9 cellular contexts compared by ENCODE assay signal in the genomic region with DNA sequence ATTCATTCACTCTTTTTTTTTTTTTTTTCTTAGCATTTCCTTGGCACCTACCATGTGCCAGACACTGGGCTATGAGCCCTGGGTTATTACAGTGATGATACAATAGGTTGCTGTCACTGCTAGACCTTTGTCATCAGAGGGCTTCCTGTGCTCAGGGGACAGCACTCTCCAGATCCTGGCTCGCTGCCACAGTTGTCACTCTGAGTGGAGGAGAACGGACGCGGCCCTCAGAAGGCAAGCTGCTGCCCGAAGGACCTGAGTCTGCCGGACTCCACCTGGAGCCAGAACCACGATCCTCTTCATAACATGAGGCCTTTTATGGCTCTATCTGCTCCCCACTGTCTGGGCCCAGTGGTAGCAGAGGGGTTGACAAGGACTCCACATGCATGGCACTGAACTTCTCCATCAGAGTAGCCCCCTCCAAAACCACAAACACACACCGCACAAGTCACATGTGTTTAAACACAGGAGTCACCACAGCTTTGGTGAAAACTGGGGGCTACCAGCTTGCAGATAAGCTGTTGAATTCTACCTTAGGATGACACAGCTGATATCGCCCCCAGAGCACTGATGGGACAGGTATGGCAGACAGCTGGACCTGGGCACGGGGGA.
DNase-seq lines count a peak whose midpoint lies in the region; ATAC-seq and TF ChIP-seq lines count a peak whose summit lies in the region.
"Had no signal": no experiment of that assay in that cellular context is flagged by ENCODE, and none has a peak within 500 bp of the region (broad histone marks: within the 10 kb centered on the region; RNA-seq: fewer than 3 reads in every experiment).

No MANE protein-coding gene starts in this region.

- H3K36me3 Mint-ChIP-seq in activated CD4-positive, alpha-beta memory T cell treated with anti-CD3 and anti-CD28 coated beads for 36 hours = no peaks in the 10 kb centered on the region

- H3K4me1 Mint-ChIP-seq in activated CD4-positive, alpha-beta memory T cell treated with anti-CD3 and anti-CD28 coated beads for 36 hours (ENCODE audit: low read depth) = peaks cover 79% of the 10 kb centered on the region

- no peaks in the 10 kb centered on the region for H3K36me3 ChIP-seq in gastroesophageal sphincter

- CTCF ChIA-PET in activated CD4-positive, alpha-beta memory T cell treated with anti-CD3 and anti-CD28 coated beads for 36 hours (lab: Charles Lee) = interaction anchor here (1.0 to 3.7 kb wide), 4 partner anchors 13 to 84 kb away, joined by 3 to 22 read pairs (median 6); no protein-coding TSS in a partner anchor

- H3K27ac ChIP-seq in gastroesophageal sphincter = peak overlapping the region in 1 of 4 donors; percentile 16
- H3K27ac ChIP-seq: A549 had no signal

- intact Hi-C loops in activated CD4-positive, alpha-beta memory T cell treated with anti-CD3 and anti-CD28 coated beads for 36 hours (cut with micrococcal nuclease) = loop anchor here (1.0 to 5.0 kb wide), 4 partner anchors 144 to 436 kb away; a partner anchor contains a TSS
- intact Hi-C loops in cardiac septum (cut with DNase I) = no loop called here

- WGBS in gastroesophageal sphincter (ENCODE audit: low coverage in 1 of 2), 2 donors = 48% methylated on average over 4 of the region's 10 CpGs; no CpG with 5 or more reads in 1 of the 2 donors

- TF ChIP-seq CTCF in gastroesophageal sphincter (IDR thresholded peaks at IDR 0.05) = no peak

- no peaks in the 10 kb centered on the region for H3K27me3 ChIP-seq in gastroesophageal sphincter

- DNase-seq in NCI-H187 (lab: John Stamatoyannopoulos, UW) = peak; percentile 46 to 54
- DNase-seq in NCI-H187 treated with DMSO at 0.1 percent for 48 hours (lab: John Stamatoyannopoulos, UW) = no peak
- peak; percentile 85 for DNase-seq in activated CD4-positive, alpha-beta memory T cell treated with anti-CD3 and anti-CD28 coated beads for 36 hours
- DNase-seq in cardiac septum (ENCODE audit: low spot score) = peak; percentile 78
- DNase-seq in stimulated activated naive CD8-positive, alpha-beta T cell treated with anti-CD3 and anti-CD28 coated beads, Interleukin-15, Interleukin-2, amounts not matched to agents 100 U/mL and 50 U/mL, for 24 hours = peak; percentile 73

- H3K4me3 ChIP-seq in gastroesophageal sphincter = no peak overlapping the region
- H3K4me3 ChIP-seq: A549 had no signal

- peak overlapping the region; percentile 55 for H3K4me3 Mint-ChIP-seq in activated CD4-positive, alpha-beta memory T cell treated with anti-CD3 and anti-CD28 coated beads for 36 hours

- POLR2A ChIA-PET in activated CD4-positive, alpha-beta memory T cell treated with anti-CD3 and anti-CD28 coated beads for 36 hours (lab: Charles Lee) = interaction anchor here (0.7 to 1.4 kb wide), 3 partner anchors 19 to 609 kb away, joined by 3 to 4 read pairs (median 3); a partner anchor contains a TSS

- peak; percentile 74 for ATAC-seq in stimulated activated naive CD8-positive, alpha-beta T cell treated with anti-CD3 and anti-CD28 coated beads, Interleukin-15, Interleukin-2, amounts not matched to agents 100 U/mL and 50 U/mL, for 24 hours
- ATAC-seq in HG03095 (IDR thresholded peaks at IDR 0.05; ENCODE audit: unreplicated experiment) = no peak
- no peak for ATAC-seq in gastroesophageal sphincter
- no peak for ATAC-seq in GM19035 (IDR thresholded peaks at IDR 0.05; ENCODE audit: unreplicated experiment)
- ATAC-seq: A549 had no signal

- TF ChIP-seq EP300 in gastroesophageal sphincter (IDR thresholded peaks at IDR 0.05) = no peak

- peak overlapping the region; percentile 95 for H3K27ac Mint-ChIP-seq in activated CD4-positive, alpha-beta memory T cell treated with anti-CD3 and anti-CD28 coated beads for 36 hours

- no peak for TF ChIP-seq POLR2A in gastroesophageal sphincter (IDR thresholded peaks at IDR 0.05)

- peaks cover 0 to 89% (median 31%) of the 10 kb centered on the region in 3 donors for H3K4me1 ChIP-seq in gastroesophageal sphincter

- H3K27me3 Mint-ChIP-seq in activated CD4-positive, alpha-beta memory T cell treated with anti-CD3 and anti-CD28 coated beads for 36 hours = no peaks in the 10 kb centered on the region

- no peaks in the 10 kb centered on the region for H3K9me3 Mint-ChIP-seq in activated CD4-positive, alpha-beta memory T cell treated with anti-CD3 and anti-CD28 coated beads for 36 hours

- H3K9me3 ChIP-seq in gastroesophageal sphincter = no peaks in the 10 kb centered on the region
- H3K9me3 ChIP-seq: A549 had no signal
